Comparison of ENCODE assay signal across 8 cellular contexts in the genomic region with DNA sequence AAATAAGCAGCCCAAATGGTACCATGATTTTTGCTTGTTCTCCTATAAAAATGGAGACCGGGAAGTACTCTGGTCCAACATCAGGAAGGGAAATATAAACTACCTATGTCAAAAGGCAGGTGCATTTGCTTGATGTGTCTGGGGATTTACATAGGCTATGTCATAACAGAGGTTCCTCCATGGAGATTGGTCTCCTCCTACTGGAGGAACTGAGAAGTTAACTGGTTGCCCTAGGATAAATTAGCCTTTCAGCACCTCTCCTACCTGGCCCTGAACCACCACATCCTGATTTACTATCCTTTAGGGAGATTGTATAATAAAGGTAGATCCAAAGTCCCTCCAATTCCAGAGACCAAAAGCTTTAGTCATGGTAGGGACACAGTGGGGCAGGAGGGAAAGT.
DNase-seq lines count a peak whose midpoint lies in the region; ATAC-seq and TF ChIP-seq lines count a peak whose summit lies in the region.

No MANE protein-coding gene starts in this region.

- no peak overlapping the region for H3K4me3 Mint-ChIP-seq in activated CD8-positive, alpha-beta memory T cell treated with anti-CD3 and anti-CD28 coated beads, Interleukin-2, amount 10 ng/mL, durations not matched to agents 7 days and 5 days

- H3K36me3 ChIP-seq in gastroesophageal sphincter, result no peaks in the 10 kb centered on the region
- H3K36me3 ChIP-seq in sigmoid colon, result no peaks in the 10 kb centered on the region

- H3K9me3 Mint-ChIP-seq in activated CD8-positive, alpha-beta memory T cell treated with anti-CD3 and anti-CD28 coated beads, Interleukin-2, amount 10 ng/mL, durations not matched to agents 7 days and 5 days (ENCODE audit: low read depth), result no peaks in the 10 kb centered on the region

- no peaks in the 10 kb centered on the region for H3K27me3 Mint-ChIP-seq in activated CD8-positive, alpha-beta memory T cell treated with anti-CD3 and anti-CD28 coated beads, Interleukin-2, amount 10 ng/mL, durations not matched to agents 7 days and 5 days

- peak; percentile 30 to 64 (median 48) for TF ChIP-seq CTCF in gastroesophageal sphincter (IDR thresholded peaks at IDR 0.05)
- peak; percentile 27 to 66 (median 46) for TF ChIP-seq CTCF in sigmoid colon (IDR thresholded peaks at IDR 0.05)

- H3K36me3 Mint-ChIP-seq in activated CD8-positive, alpha-beta memory T cell treated with anti-CD3 and anti-CD28 coated beads, Interleukin-2, amount 10 ng/mL, durations not matched to agents 7 days and 5 days, result peaks cover 3% of the 10 kb centered on the region

- H3K4me1 Mint-ChIP-seq in activated CD8-positive, alpha-beta memory T cell treated with anti-CD3 and anti-CD28 coated beads, Interleukin-2, amount 10 ng/mL, durations not matched to agents 7 days and 5 days, result peaks cover 10% of the 10 kb centered on the region

- TF ChIP-seq EP300 in gastroesophageal sphincter (IDR thresholded peaks at IDR 0.05) (no peak), sigmoid colon (IDR thresholded peaks at IDR 0.05) (no peak)

- ATAC-seq in activated CD8-positive, alpha-beta memory T cell treated with anti-CD3 and anti-CD28 coated beads, Interleukin-2, amount 10 ng/mL, durations not matched to agents 7 days and 5 days, result peak; percentile 88
- peak; percentile 91 for ATAC-seq in GM21529 (IDR thresholded peaks at IDR 0.05; ENCODE audit: unreplicated experiment)
- peak; percentile 50 for ATAC-seq in gastroesophageal sphincter

- no peak overlapping the region for H3K27ac Mint-ChIP-seq in activated CD8-positive, alpha-beta memory T cell treated with anti-CD3 and anti-CD28 coated beads, Interleukin-2, amount 10 ng/mL, durations not matched to agents 7 days and 5 days

- WGBS in gastroesophageal sphincter (ENCODE audit: low coverage in 1 of 2), 2 donors, result 33 to 50% methylated on average over 1 of the region's 1 CpG
- WGBS in sigmoid colon, 2 donors, result 9 to 15% methylated on average over 1 of the region's 1 CpG

- CTCF ChIA-PET in activated CD8-positive, alpha-beta memory T cell treated with anti-CD3 and anti-CD28 coated beads, Interleukin-2, amount 10 ng/mL, durations not matched to agents 7 days and 5 days (lab: Charles Lee), result interaction anchor here (0.7 kb wide), 1 partner anchor 405 kb away, joined by 3 read pairs; no protein-coding TSS in a partner anchor

- intact Hi-C loops in sigmoid colon (cut with DNase I), result loop anchor here (10.0 kb wide), 1 partner anchor 1111 kb away; the partner anchor contains the start of gene B3GALT2

- DNase-seq in activated CD8-positive, alpha-beta memory T cell treated with anti-CD3 and anti-CD28 coated beads, Interleukin-2, amount 10 ng/mL, durations not matched to agents 7 days and 5 days, result no peak
- DNase-seq in activated CD8-positive, alpha-beta memory T cell treated with anti-CD3 and anti-CD28 coated beads for 24 hours, result no peak
- DNase-seq in HT-29 (ENCODE audit: low spot score) (peak; percentile 61), SKM-1 (lab: John Stamatoyannopoulos, UW; ENCODE audit: unreplicated experiment) (peak; percentile 55), sigmoid colon (no peak), NCI-H2029 (lab: John Stamatoyannopoulos, UW) (no peak)

- H3K27ac ChIP-seq in gastroesophageal sphincter (no peak overlapping the region), sigmoid colon (no peak overlapping the region)

- no peaks in the 10 kb centered on the region for H3K4me1 ChIP-seq in gastroesophageal sphincter
- no peaks in the 10 kb centered on the region for H3K4me1 ChIP-seq in sigmoid colon

- no peak overlapping the region for H3K4me3 ChIP-seq in gastroesophageal sphincter
- H3K4me3 ChIP-seq in sigmoid colon, result no peak overlapping the region

- H3K27me3 ChIP-seq in gastroesophageal sphincter (no peaks in the 10 kb centered on the region), sigmoid colon (no peaks in the 10 kb centered on the region)

- TF ChIP-seq POLR2A in gastroesophageal sphincter (IDR thresholded peaks at IDR 0.05) (no peak), sigmoid colon (IDR thresholded peaks at IDR 0.05) (no peak)

- no peaks in the 10 kb centered on the region for H3K9me3 ChIP-seq in gastroesophageal sphincter
- H3K9me3 ChIP-seq in sigmoid colon, result no peaks in the 10 kb centered on the region

Comparison
In these comparisons a context has a peak if more than half of its experiments do, and no peak if none do; other contexts are left out.
1. DNase-seq: peak in HT-29 (single experiment) and SKM-1 (single experiment); none in activated CD8-positive, alpha-beta memory T cell treated with anti-CD3 and anti-CD28 coated beads, Interleukin-2, amount 10 ng/mL, durations not matched to agents 7 days and 5 days (single experiment), activated CD8-positive, alpha-beta memory T cell treated with anti-CD3 and anti-CD28 coated beads for 24 hours (single experiment), sigmoid colon (single experiment) and NCI-H2029 (single experiment).
2. Peak in every context shown above with its lines, with median percentiles within 50 percentile points of each other: ATAC-seq.